In genomic region chr15:45121706-45122417, GRCh38 we compare ENCODE assay signal across 11 cellular contexts. TPM values are rescaled to one million over a fixed set of nuclear protein-coding genes. Genes with fewer than 3 reads are reported as not detected.
DNase-seq lines count a peak whose midpoint lies in the region; ATAC-seq and TF ChIP-seq lines count a peak whose summit lies in the region.
"Had no signal": no experiment of that assay in that cellular context is flagged by ENCODE, and none has a peak within 500 bp of the region (broad histone marks: within the 10 kb centered on the region; RNA-seq: fewer than 3 reads in every experiment).

No MANE protein-coding gene starts in this region.

- no peak overlapping the region for H3K27ac ChIP-seq in mesendoderm (ENCODE audit: low read depth, low read length)
- no peak overlapping the region for H3K27ac ChIP-seq in CD4-positive, alpha-beta T cell (ENCODE audit: low read depth, low read length)
- H3K27ac ChIP-seq: neural progenitor cell had no signal

- H3K18ac ChIP-seq in mesendoderm (ENCODE audit: low read length), result no peak overlapping the region

- no peak overlapping the region for H3K4me3 Mint-ChIP-seq in CD4-positive, alpha-beta T cell
- H3K4me3 Mint-ChIP-seq: neural progenitor cell had no signal

- H3K79me2 ChIP-seq in mesendoderm (ENCODE audit: control insufficient read depth, insufficient read depth, low read length), result no peaks in the 10 kb centered on the region

- no peak overlapping the region for H2BK5ac ChIP-seq in mesendoderm (ENCODE audit: low read length)

- intact Hi-C loops in CD4-positive, alpha-beta T cell (cut with DNase I, micrococcal nuclease), result loop anchor here in 1 of 2 experiments (5.0 kb wide), 1 partner anchor 80 kb away; no protein-coding TSS in a partner anchor

- H3K36me3 Mint-ChIP-seq in CD4-positive, alpha-beta T cell (ENCODE audit: low read depth), result no peaks in the 10 kb centered on the region
- H3K36me3 Mint-ChIP-seq: neural progenitor cell had no signal

- H4K8ac ChIP-seq in mesendoderm (ENCODE audit: low read depth, low read length), result no peak overlapping the region

- no peak overlapping the region for H2AK5ac ChIP-seq in mesendoderm (ENCODE audit: low read length)

- H3K4ac ChIP-seq in mesendoderm (ENCODE audit: low read depth, low read length), result no peak overlapping the region

- no peaks in the 10 kb centered on the region for H3K79me1 ChIP-seq in mesendoderm (ENCODE audit: low read length)

- H3K56ac ChIP-seq in mesendoderm (ENCODE audit: low read length), result no peak overlapping the region

- H3K23ac ChIP-seq in mesendoderm (ENCODE audit: low read length), result no peak overlapping the region

- no peak overlapping the region for H4K5ac ChIP-seq in mesendoderm (ENCODE audit: low read length)

- H3K27me3 Mint-ChIP-seq in CD4-positive, alpha-beta T cell, result peaks cover 72% of the 10 kb centered on the region

- H3K4me3 ChIP-seq in choroid plexus epithelial cell (ENCODE audit: low read depth, low read length) (no peak overlapping the region), mesendoderm (ENCODE audit: low read length) (no peak overlapping the region)
- H3K4me3 ChIP-seq: neural progenitor cell had no signal

- no peak for ATAC-seq in CD4-positive, alpha-beta T cell (ENCODE audit: poor library complexity)
- ATAC-seq in GM19023 (IDR thresholded peaks at IDR 0.05; ENCODE audit: unreplicated experiment), result no peak

- H3K36me3 ChIP-seq in mesendoderm (ENCODE audit: control insufficient read depth, insufficient read depth, low read length), result no peaks in the 10 kb centered on the region
- H3K36me3 ChIP-seq: neural progenitor cell had no signal

- TF ChIP-seq CTCF in choroid plexus epithelial cell (conservative IDR thresholded peaks at IDR 0.05; ENCODE audit: low read depth, low read length), result no peak
- TF ChIP-seq CTCF in CD4-positive, alpha-beta T cell (IDR thresholded peaks at IDR 0.05), result no peak

- H3K9me3 Mint-ChIP-seq in CD4-positive, alpha-beta T cell, result no peaks in the 10 kb centered on the region
- H3K9me3 Mint-ChIP-seq: neural progenitor cell had no signal

- H2BK15ac ChIP-seq in mesendoderm (replicated peaks; ENCODE audit: low read depth), result no peak overlapping the region

- no peaks in the 10 kb centered on the region for H3K9me3 ChIP-seq in CD4-positive, alpha-beta T cell (ENCODE audit: control insufficient read depth, low read length)

- H3K4me1 Mint-ChIP-seq in CD4-positive, alpha-beta T cell (ENCODE audit: low read depth), result peaks cover 13% of the 10 kb centered on the region

- H3K9ac ChIP-seq in mesendoderm (ENCODE audit: low read length), result no peak overlapping the region
- H3K9ac ChIP-seq: neural progenitor cell had no signal

- H3K4me1 ChIP-seq in mesendoderm (ENCODE audit: control insufficient read depth, low read depth, low read length), result no peaks in the 10 kb centered on the region
- H3K4me1 ChIP-seq: neural progenitor cell had no signal

- no CpG with 5 or more reads among the region's 9 CpGs for WGBS in mesendoderm (ENCODE audit: extremely low coverage, insufficient coverage, low lambda C conversion rate)

- CTCF ChIA-PET in CD4-positive, alpha-beta T cell (lab: Charles Lee), result no interaction called here

- H3K4me2 ChIP-seq in mesendoderm (ENCODE audit: low read length), result no peak overlapping the region
- H3K4me2 ChIP-seq: neural progenitor cell had no signal

- DNase-seq in AG20443 (ENCODE audit: low spot score) (peak; percentile 90), LHCN-M2 (ENCODE audit: low read depth) (peak; percentile 69), choroid plexus epithelial cell (ENCODE audit: low read depth) (peak; percentile 76), mesendoderm (peak; percentile 51), foreskin melanocyte (no peak)
- no peak for DNase-seq in CD4-positive, alpha-beta T cell
- no peak for DNase-seq in stimulated activated naive CD4-positive, alpha-beta T cell (lab: John Stamatoyannopoulos, UW)
- DNase-seq: stimulated activated naive CD4-positive, alpha-beta T cell treated with Interleukin-2 at 50 U/mL for 16 hours; T-helper 9 cell had no signal

- POLR2A ChIA-PET in CD4-positive, alpha-beta T cell (lab: Charles Lee), result interaction anchor here (1.2 kb wide), 1 partner anchor 336 kb away, joined by 3 read pairs; no protein-coding TSS in a partner anchor

- no peak overlapping the region for H2BK120ac ChIP-seq in mesendoderm (ENCODE audit: low read depth, low read length)

- H3K27ac Mint-ChIP-seq in CD4-positive, alpha-beta T cell, result no peak overlapping the region
- H3K27ac Mint-ChIP-seq: neural progenitor cell had no signal

- peaks cover 18% of the 10 kb centered on the region for H3K27me3 ChIP-seq in mesendoderm (ENCODE audit: insufficient read depth, low read length, poor library complexity)
- H3K27me3 ChIP-seq in CD4-positive, alpha-beta T cell (ENCODE audit: control insufficient read depth, insufficient read depth, low read length), result peaks cover 44% of the 10 kb centered on the region

RNA-seq across cellular contexts. Expression of gene DUOXA2, which starts 7.7 kb away (rescaled TPM):
- not detected in 2 replicates for total RNA-seq in LHCN-M2 (2014; rRNA removed)
- not detected for polyA plus RNA-seq in LHCN-M2 (2012)
- not detected for polyA plus RNA-seq in mesendoderm (2013, experiment 1 of 2)
- not detected for polyA plus RNA-seq in mesendoderm (2013, experiment 2 of 2)
- total RNA-seq in CD4-positive, alpha-beta T cell, result not detected

RNA-seq across cellular contexts. Expression of gene DUOXA1, which starts 7.8 kb away (rescaled TPM):
- total RNA-seq in LHCN-M2 (2014; rRNA removed), result not detected in 2 replicates
- polyA plus RNA-seq in LHCN-M2 (2012), result 0.11 TPM
- 0.14 TPM for polyA plus RNA-seq in mesendoderm (2013, experiment 1 of 2)
- polyA plus RNA-seq in mesendoderm (2013, experiment 2 of 2), result 0.04 TPM
- 1 to 10 TPM in 1 of 2 experiments, under 1 TPM in 1; 0.44 to 1.0 TPM for total RNA-seq in CD4-positive, alpha-beta T cell

RNA-seq across cellular contexts. Expression of gene DUOX2, which starts 7.9 kb away (rescaled TPM):
- total RNA-seq in LHCN-M2 (2014; rRNA removed), result not detected in 2 replicates
- polyA plus RNA-seq in LHCN-M2 (2012), result 0.01 TPM
- 0.01 TPM for polyA plus RNA-seq in mesendoderm (2013, experiment 1 of 2)
- polyA plus RNA-seq in mesendoderm (2013, experiment 2 of 2), result under 0.01 TPM
- total RNA-seq in CD4-positive, alpha-beta T cell, result under 1 TPM; 0.05 to 0.08 TPM

RNA-seq across cellular contexts. Expression of gene DUOX1, which starts 7.9 kb away (rescaled TPM):
- total RNA-seq in LHCN-M2 (2014; rRNA removed), result under 0.01 and 0.06 TPM in 2 replicates
- 0.64 TPM for polyA plus RNA-seq in LHCN-M2 (2012)
- polyA plus RNA-seq in mesendoderm (2013, experiment 1 of 2), result 0.18 TPM
- 0.08 TPM for polyA plus RNA-seq in mesendoderm (2013, experiment 2 of 2)
- under 1 TPM; 0.17 to 0.25 TPM for total RNA-seq in CD4-positive, alpha-beta T cell

Comparison
In these comparisons a context has a peak if more than half of its experiments do, and no peak if none do; other contexts are left out.
1. DNase-seq: peak in AG20443 (single experiment), LHCN-M2 (single experiment), choroid plexus epithelial cell (single experiment) and mesendoderm (single experiment); none in foreskin melanocyte (single experiment), CD4-positive, alpha-beta T cell (0 of 10) and stimulated activated naive CD4-positive, alpha-beta T cell (0 of 6).